Comparison of ENCODE assay signal across 3 cellular contexts in genomic region chrX:139198936-139199335, GRCh38.
TF ChIP-seq lines count a peak whose summit lies in the region.

No MANE protein-coding gene starts in this region.

TF ChIP-seq in K562, 482 proteins besides CTCF, POLR2A, EP300 and RAD21:
- TF ChIP-seq POU5F1 (IDR thresholded peaks at IDR 0.05; ENCODE audit: borderline replicate concordance, low read depth, low read length, partially characterized antibody) (no peak), MEIS2 (IDR thresholded peaks at IDR 0.05; ENCODE audit: partially characterized antibody) (peak; percentile 70), SNRNP70 (optimal IDR thresholded peaks at IDR 0.05; ENCODE audit: low read depth, low read length) (no peak), E2F1 (CRISPR knock-in tag; IDR thresholded peaks at IDR 0.05) (no peak), PBX2 (CRISPR knock-in tag; IDR thresholded peaks at IDR 0.05; ENCODE audit: low read depth) (no peak), PBX2 (tag; conservative IDR thresholded peaks at IDR 0.05; ENCODE audit: low read depth) (peak; percentile 79)

TF ChIP-seq in endothelial cell of umbilical vein, 7 proteins besides CTCF, POLR2A, EP300 and RAD21:
- no peak for TF ChIP-seq MYC (IDR thresholded peaks at IDR 0.05; ENCODE audit: low read depth, low read length)
- TF ChIP-seq POLR2AphosphoS5 (IDR thresholded peaks at IDR 0.05; ENCODE audit: insufficient read depth, low read depth, low read length) = no peak
- no peak for TF ChIP-seq MAX (IDR thresholded peaks at IDR 0.05; ENCODE audit: insufficient read depth, insufficient read length)
- TF ChIP-seq GATA2 (IDR thresholded peaks at IDR 0.05; ENCODE audit: insufficient read depth, insufficient read length, low read depth, low read length) = no peak
- TF ChIP-seq EZH2 (IDR thresholded peaks at IDR 0.05; ENCODE audit: borderline replicate concordance, low read depth, low read length, severe bottlenecking) = no peak
- TF ChIP-seq FOS (IDR thresholded peaks at IDR 0.05; ENCODE audit: borderline replicate concordance, insufficient read depth, low read length) = no peak
- TF ChIP-seq JUN (IDR thresholded peaks at IDR 0.05; ENCODE audit: borderline replicate concordance, insufficient read depth, insufficient read length, low read depth) = no peak

TF ChIP-seq in HepG2, 621 proteins besides CTCF, POLR2A, EP300 and RAD21 (continued from another document):
- no peak for TF ChIP-seq ZNF460 (CRISPR knock-in tag; IDR thresholded peaks at IDR 0.05; ENCODE audit: borderline replicate concordance)
TF ChIP-seq in HepG2: peak in this region for 0.
